ENCODE assay signal across 17 cellular contexts in genomic region chr11:28209906-28210305, GRCh38.
A peak's percentile ranks its signal among the peaks of the same experiment; 100 is the strongest.
DNase-seq lines count a peak whose midpoint lies in the region; ATAC-seq and TF ChIP-seq lines count a peak whose summit lies in the region.
"Had no signal": no experiment of that assay in that cellular context is flagged by ENCODE, and none has a peak within 500 bp of the region (broad histone marks: within the 10 kb centered on the region; RNA-seq: fewer than 3 reads in every experiment).

No MANE protein-coding gene starts in this region.

- peaks cover 28% of the 10 kb centered on the region; the same call in 1 of the 2 replicates for H3K79me2 ChIP-seq in GM23248 (ENCODE audit: insufficient read depth)

- TF ChIP-seq CTCF in AG09319 (IDR thresholded peaks at IDR 0.05; ENCODE audit: low read depth, low read length) (no peak), fibroblast of mammary gland (conservative IDR thresholded peaks at IDR 0.05; ENCODE audit: control insufficient read depth, insufficient read depth, low read depth, low read length) (no peak)

- H3K4me1 ChIP-seq in GM23248 (ENCODE audit: insufficient read depth): no peaks in the 10 kb centered on the region

- no peak overlapping the region for H3K27ac ChIP-seq in GM23248
- H3K27ac ChIP-seq: 22Rv1, C4-2B had no signal

- no peaks in the 10 kb centered on the region for H3K9me2 ChIP-seq in GM23248 (ENCODE audit: insufficient read depth)

- no peak overlapping the region for H3K9ac ChIP-seq in GM23248

- no peak for ATAC-seq in HG03469 (IDR thresholded peaks at IDR 0.05; ENCODE audit: unreplicated experiment)
- ATAC-seq: CD8-positive, alpha-beta T cell; K562 had no signal

- DNase-seq in AG09319 (ENCODE audit: extremely low read depth, low read depth) (peak; percentile 65), GM23248 (peak; percentile 0), fibroblast of mammary gland (ENCODE audit: low read depth) (peak; percentile 68), kidney tubule cell (ENCODE audit: low spot score) (peak; percentile 3), ureter (ENCODE audit: low spot score) (no peak)
- DNase-seq in NK-92 treated with Interleukin-12 subunit alpha and Interleukin-12 subunit beta, amount 100 ng/mL, for 24 hours (lab: John Stamatoyannopoulos, UW): no peak
- DNase-seq: CD8-positive, alpha-beta T cell; COR-L47; DMS153; DMS79 treated with DMSO at 0.1 percent for 48 hours; GDM1; HCEC 1CT; HFFc6 had no signal

- no peak overlapping the region for H2AFZ ChIP-seq in GM23248

- WGBS in GM23248 (ENCODE audit: low coverage in 1 of 2, low lambda C conversion rate in 2 of 2, missing lambda C conversion rate in 2 of 2), 2 experiments: 32 to 60% methylated on average over 1 of the region's 1 CpG

- H3K36me3 ChIP-seq in GM23248 (ENCODE audit: low read depth): peaks cover 10% of the 10 kb centered on the region

- H3K4me3 ChIP-seq in GM23248 (no peak overlapping the region), fibroblast of mammary gland (ENCODE audit: control insufficient read depth, low read depth, low read length) (no peak overlapping the region)
- H3K4me3 ChIP-seq: K562 had no signal

- H3K9me3 ChIP-seq in GM23248 (ENCODE audit: low read depth): no peaks in the 10 kb centered on the region

- no peaks in the 10 kb centered on the region for H4K20me1 ChIP-seq in GM23248 (ENCODE audit: insufficient read depth)

- no peak overlapping the region for H3K4me2 ChIP-seq in GM23248 (ENCODE audit: unreplicated experiment)

- no peaks in the 10 kb centered on the region for H3K27me3 ChIP-seq in GM23248 (replicated peaks; ENCODE audit: insufficient read depth)

- no peaks in the 10 kb centered on the region for H3F3A ChIP-seq in GM23248 (ENCODE audit: insufficient read depth)

- in situ Hi-C loops in GM23248 (cut with MboI): no loop called here

Comparison
In these comparisons a context has a peak if more than half of its experiments do, and no peak if none do; other contexts are left out.
1. DNase-seq: peak in AG09319 (single experiment), GM23248 (single experiment), fibroblast of mammary gland (single experiment) and kidney tubule cell (single experiment); none in NK-92 treated with Interleukin-12 subunit alpha and Interleukin-12 subunit beta, amount 100 ng/mL, for 24 hours (single experiment) and ureter (single experiment).